ENCODE assay signal across 17 cellular contexts in genomic region chr1:202203238-202204039, GRCh38. TPM values are rescaled to one million over a fixed set of nuclear protein-coding genes. Genes with fewer than 3 reads are reported as not detected.
DNase-seq lines count a peak whose midpoint lies in the region; ATAC-seq, FAIRE-seq and TF ChIP-seq lines count a peak whose summit lies in the region.
"Had no signal": no experiment of that assay in that cellular context is flagged by ENCODE, and none has a peak within 500 bp of the region (broad histone marks: within the 10 kb centered on the region; RNA-seq: fewer than 3 reads in every experiment).

No MANE protein-coding gene starts in this region.

- H3K27ac ChIP-seq in DOHH2 (ENCODE audit: low read depth, low read length) (no peak overlapping the region), OCI-LY3 (ENCODE audit: low read length) (no peak overlapping the region), GM12878 (ENCODE audit: control insufficient read depth, insufficient read depth) (no peak overlapping the region), upper lobe of right lung (no peak overlapping the region)
- H3K27ac ChIP-seq: SJCRH30 had no signal

- no peaks in the 10 kb centered on the region for H3K79me2 ChIP-seq in DOHH2 (ENCODE audit: control insufficient read depth, low read length)
- H3K79me2 ChIP-seq in OCI-LY3 (ENCODE audit: low read length), result no peaks in the 10 kb centered on the region
- H3K79me2 ChIP-seq in GM12878 (ENCODE audit: control insufficient read depth, insufficient read depth, low read length), result no peaks in the 10 kb centered on the region

- H3K36me3 ChIP-seq in DOHH2 (ENCODE audit: control insufficient read depth, low read length) (no peaks in the 10 kb centered on the region), OCI-LY3 (replicated peaks; ENCODE audit: low read depth, low read length) (no peaks in the 10 kb centered on the region), GM12878 (ENCODE audit: control insufficient read depth in 2 of 2, insufficient read depth in 2 of 2, low read length in 1 of 2) (no peaks in the 10 kb centered on the region), upper lobe of right lung (no peaks in the 10 kb centered on the region)
- H3K36me3 ChIP-seq: SJCRH30 had no signal

- H3K4me3 ChIP-seq in DOHH2 (ENCODE audit: low read length), result no peak overlapping the region
- H3K4me3 ChIP-seq in OCI-LY3 (ENCODE audit: low read length), result peak overlapping the region; percentile 29
- H3K4me3 ChIP-seq in GM12878, result no peak overlapping the region
- H3K4me3 ChIP-seq in upper lobe of right lung, result no peak overlapping the region
- H3K4me3 ChIP-seq: SJCRH30 had no signal

- H3K27me3 ChIP-seq in DOHH2 (ENCODE audit: control insufficient read depth, low read length) (peaks cover 3% of the 10 kb centered on the region; the same call in 1 of the 2 replicates), OCI-LY3 (ENCODE audit: low read depth, low read length) (peaks cover 15% of the 10 kb centered on the region), GM12878 (replicated peaks in 1 of 2; ENCODE audit: control insufficient read depth in 2 of 2, insufficient read depth in 2 of 2, low read length in 1 of 2) (peaks cover 0 to 3% of the 10 kb centered on the region in 2 experiments; a peak in 1 of 4 replicates), upper lobe of right lung (no peaks in the 10 kb centered on the region)

- WGBS in GM12878 (ENCODE audit: insufficient coverage, insufficient replicate concordance, low lambda C conversion rate, missing lambda C conversion rate), result 30% methylated on average over 13 of the region's 13 CpGs

- no peak for FAIRE-seq in GM12878 (lab: Jason Lieb, UNC)
- FAIRE-seq: TTC549 had no signal

- TF ChIP-seq POLR2A in GM12878 (IDR thresholded peaks at IDR 0.05; ENCODE audit: low read depth, low read length), result no peak

- TF ChIP-seq RAD21 in GM12878 (IDR thresholded peaks at IDR 0.05; ENCODE audit: insufficient read depth, low read depth, low read length), result no peak

- no peak overlapping the region for H3K9ac ChIP-seq in OCI-LY3 (ENCODE audit: low read length)
- H3K9ac ChIP-seq in GM12878 (ENCODE audit: control insufficient read depth, insufficient read depth, low read length), result no peak overlapping the region

- H3K9me3 ChIP-seq in DOHH2 (ENCODE audit: control insufficient read depth, insufficient read depth, low read length), result 0 out of 2 replicates have a peak, but pooled peaks cover 2% of the 10 kb centered on the region
- H3K9me3 ChIP-seq in OCI-LY3 (ENCODE audit: insufficient read depth, low read length), result no peaks in the 10 kb centered on the region
- no peaks in the 10 kb centered on the region for H3K9me3 ChIP-seq in GM12878 (replicated peaks; ENCODE audit: control insufficient read depth, insufficient read depth, low read length)
- no peaks in the 10 kb centered on the region for H3K9me3 ChIP-seq in upper lobe of right lung
- H3K9me3 ChIP-seq: SJCRH30 had no signal

- SMC1A ChIA-PET in GM12878 (lab: Charles Lee; ENCODE audit: uncharacterized antibody, unreplicated experiment), result no interaction called here

- RAD21 ChIA-PET in GM12878 (lab: Charles Lee; ENCODE audit: unreplicated experiment), result interaction anchor here (1.1 kb wide), 1 partner anchor 11 kb away, joined by 3 read pairs; no protein-coding TSS in a partner anchor

- DNase-seq in CD1c-positive myeloid dendritic cell (ENCODE audit: extremely low spot score) (peak; percentile 31), GM12878 (ENCODE audit: low read depth, low spot score) (no peak), upper lobe of right lung (no peak), AML-193 (lab: John Stamatoyannopoulos, UW) (no peak)
- DNase-seq: activated naive CD4-positive, alpha-beta T cell treated with anti-CD3 and anti-CD28 coated beads for 36 hours; Kasumi-1; left colon; NCI-H2081 treated with DMSO at 0.1 percent for 48 hours; SJCRH30; stimulated activated CD4-positive, alpha-beta T cell treated with anti-CD3 and anti-CD28 coated beads, Interleukin-12 subunit alpha, Interleukin-12 subunit beta, amount 100 ng/mL, for 4 hours had no signal

- intact Hi-C loops in GM12878 (cut with micrococcal nuclease; ENCODE audit: unreplicated experiment), result no loop called here
- intact Hi-C loops in upper lobe of right lung (cut with DNase I), result no loop called here

- no peaks in the 10 kb centered on the region for H3K9me2 ChIP-seq in DOHH2 (replicated peaks; ENCODE audit: control insufficient read depth, low read length)

- peak overlapping the region; percentile 54 for H2AFZ ChIP-seq in OCI-LY3 (ENCODE audit: low read depth, low read length)
- H2AFZ ChIP-seq in GM12878 (ENCODE audit: control insufficient read depth, low read depth, low read length), result no peak overlapping the region

- H3K4me1 ChIP-seq in DOHH2 (ENCODE audit: control insufficient read depth, low read length) (peaks cover 17% of the 10 kb centered on the region), OCI-LY3 (ENCODE audit: low read length) (peaks cover 12% of the 10 kb centered on the region), GM12878 (ENCODE audit: control insufficient read depth, insufficient read depth, low read length) (no peaks in the 10 kb centered on the region), upper lobe of right lung (no peaks in the 10 kb centered on the region)
- H3K4me1 ChIP-seq: SJCRH30 had no signal

- CTCF ChIA-PET in GM12878 (lab: Yijun Ruan, JAX), result interaction anchor here (2.0 kb wide), 1 partner anchor 10 kb away, joined by 9 read pairs; the partner anchor contains the start of gene LGR6

- H3K4me2 ChIP-seq in DOHH2 (ENCODE audit: low read length) (peak overlapping the region; percentile 4; the same call in 1 of the 2 replicates), OCI-LY3 (ENCODE audit: low read length) (peak overlapping the region; percentile 34), GM12878 (ENCODE audit: control insufficient read depth, insufficient read depth) (no peak overlapping the region)

- POLR2A ChIA-PET in GM12878 (lab: Charles Lee), result no interaction called here

- in situ Hi-C loops in GM12878 (cut with MboI), result no loop called here

- TF ChIP-seq CTCF in DOHH2 (IDR thresholded peaks at IDR 0.05; ENCODE audit: low read depth, low read length, poor library complexity, severe bottlenecking) (no peak), OCI-LY3 (IDR thresholded peaks at IDR 0.05; ENCODE audit: low read depth, low read length) (no peak), GM12878 (IDR thresholded peaks at IDR 0.05 in 2 of 3, conservative IDR thresholded peaks at IDR 0.05 in 1 of 3; ENCODE audit: control insufficient read depth in 2 of 3, extremely low read depth in 1 of 3, insufficient read depth in 1 of 3, low read depth in 3 of 3, low read length in 3 of 3) (no peak), upper lobe of right lung (IDR thresholded peaks at IDR 0.05) (no peak)

- 0 out of 2 replicates have a peak, but pooled peaks cover 3% of the 10 kb centered on the region for H3F3A ChIP-seq in DOHH2 (ENCODE audit: control insufficient read depth, insufficient read depth)

- H4K20me1 ChIP-seq in DOHH2 (ENCODE audit: control insufficient read depth, insufficient read depth, low read depth, low read length) (no peaks in the 10 kb centered on the region), OCI-LY3 (ENCODE audit: insufficient read depth, low read length) (no peaks in the 10 kb centered on the region), GM12878 (ENCODE audit: control insufficient read depth, insufficient read depth) (no peaks in the 10 kb centered on the region)

- ATAC-seq in GM12878, result peak; percentile 66
- ATAC-seq in upper lobe of right lung, result no peak
- ATAC-seq in GM19023 (IDR thresholded peaks at IDR 0.05; ENCODE audit: unreplicated experiment), result no peak
- ATAC-seq: left colon had no signal

- no peak for TF ChIP-seq EP300 in GM12878 (IDR thresholded peaks at IDR 0.05; ENCODE audit: borderline replicate concordance in 1 of 2, control insufficient read depth in 1 of 2, low read depth in 2 of 2, low read length in 2 of 2)

- BruUV-seq in GM12878 (replicated peaks; lab: Mats Ljungman, UMichigan), result no TSS peak

RNA-seq across cellular contexts. Expression of gene LGR6, which starts 9.8 kb away (rescaled TPM):
- total RNA-seq in GM12878 (2013; cell fraction: nucleolus; rRNA removed), result 0.13 TPM in 1 of 2 replicates, not detected in the other
- total RNA-seq in GM12878 (2014; rRNA removed) (0.05 TPM in 1 of 2 replicates, not detected in the other), GM12878 (2014; rRNA removed; fragmentation: Illumina TruSeq; extraction: Trizol) (not detected in 2 replicates), GM12878 (2021) (not detected in 2 replicates), upper lobe of right lung (1.8 TPM)
- polyA plus RNA-seq in GM12878 (2011; ENCODE audit: low read depth), result not detected
- polyA plus RNA-seq in GM12878 (2011; rRNA removed) (not detected in 2 replicates), GM12878 (2014; fragmentation: Illumina TruSeq; extraction: Trizol) (not detected in 2 replicates), GM12878 (2014; fragmentation: Nextera tagmentation; extraction: Ambion mirVana) (not detected), GM12878 (2014; rRNA removed) (0.04 TPM in 1 of 2 replicates, not detected in the other), GM12878 (2016; fragmentation: Nextera tagmentation; extraction: Ambion mirVana) (not detected)
- polyA plus RNA-seq in GM12878 (2011; cell fraction: cytosol; rRNA removed), result 0.01 and 0.05 TPM in 2 replicates
- 0.12 and 0.19 TPM in 2 replicates for polyA plus RNA-seq in GM12878 (2011; cell fraction: nucleus; rRNA removed)
- 0.04 TPM in 1 of 2 replicates, not detected in the other for polyA plus RNA-seq in GM12878 (2012)
- not detected in 2 replicates for polyA minus RNA-seq in GM12878 (2011; rRNA and poly(A)+ RNA removed)
- not detected in 2 replicates for polyA minus RNA-seq in GM12878 (2011; cell fraction: cytosol; rRNA and poly(A)+ RNA removed)
- not detected in 2 replicates for polyA minus RNA-seq in GM12878 (2011; cell fraction: nucleus; rRNA and poly(A)+ RNA removed)
- total RNA-seq: fibroblast of lung, SJCRH30 had no signal
- polyA plus RNA-seq: CD14-positive monocyte had no signal

RNA-seq across cellular contexts. Expression of gene PTPN7, which starts 43.0 kb away (rescaled TPM):
- total RNA-seq in GM12878 (2013; cell fraction: nucleolus; rRNA removed), result 135 and 145 TPM in 2 replicates
- total RNA-seq in GM12878 (2014; rRNA removed) (95.2 and 111 TPM in 2 replicates), GM12878 (2014; rRNA removed; fragmentation: Illumina TruSeq; extraction: Trizol) (61.6 and 78.5 TPM in 2 replicates), GM12878 (2021) (99.8 and 102 TPM in 2 replicates), upper lobe of right lung (7.3 TPM)
- 31.0 TPM for polyA plus RNA-seq in GM12878 (2011; ENCODE audit: low read depth)
- polyA plus RNA-seq in GM12878 (2011; rRNA removed) (74.3 and 91.0 TPM in 2 replicates), GM12878 (2014; fragmentation: Illumina TruSeq; extraction: Trizol) (73.7 and 102 TPM in 2 replicates), GM12878 (2014; fragmentation: Nextera tagmentation; extraction: Ambion mirVana) (10 to 100 TPM in 1 of 2 experiments, 1 to 10 TPM in 1; 7.9 to 14.2 TPM), GM12878 (2014; rRNA removed) (100 and 102 TPM in 2 replicates), GM12878 (2016; fragmentation: Nextera tagmentation; extraction: Ambion mirVana) (100 to 1,000 TPM; 116 to 117 TPM)
- 168 and 186 TPM in 2 replicates for polyA plus RNA-seq in GM12878 (2011; cell fraction: cytosol; rRNA removed)
- 173 and 188 TPM in 2 replicates for polyA plus RNA-seq in GM12878 (2011; cell fraction: nucleus; rRNA removed)
- 48.5 and 49.9 TPM in 2 replicates for polyA plus RNA-seq in GM12878 (2012)
- polyA minus RNA-seq in GM12878 (2011; rRNA and poly(A)+ RNA removed), result 97.4 and 135 TPM in 2 replicates
- 50.4 and 50.5 TPM in 2 replicates for polyA minus RNA-seq in GM12878 (2011; cell fraction: cytosol; rRNA and poly(A)+ RNA removed)
- 50.2 and 85.1 TPM in 2 replicates for polyA minus RNA-seq in GM12878 (2011; cell fraction: nucleus; rRNA and poly(A)+ RNA removed)
- total RNA-seq: fibroblast of lung, progenitor cell of endocrine pancreas had no signal
- polyA plus RNA-seq: fibroblast of lung had no signal

RNA-seq across cellular contexts. Expression of gene ARL8A, which starts 58.9 kb away (rescaled TPM):
- total RNA-seq in GM12878 (2013; cell fraction: nucleolus; rRNA removed), result 13.7 and 18.1 TPM in 2 replicates
- 18.8 and 20.7 TPM in 2 replicates for total RNA-seq in GM12878 (2014; rRNA removed)
- 10.3 and 12.0 TPM in 2 replicates for total RNA-seq in GM12878 (2014; rRNA removed; fragmentation: Illumina TruSeq; extraction: Trizol)
- 30.5 and 33.6 TPM in 2 replicates for total RNA-seq in GM12878 (2021)
- 23.6 TPM for polyA plus RNA-seq in GM12878 (2011; ENCODE audit: low read depth)
- 49.2 and 49.5 TPM in 2 replicates for polyA plus RNA-seq in GM12878 (2011; rRNA removed)
- 26.9 and 35.2 TPM in 2 replicates for polyA plus RNA-seq in GM12878 (2011; cell fraction: cytosol; rRNA removed)
- polyA plus RNA-seq in GM12878 (2011; cell fraction: nucleus; rRNA removed), result 35.2 and 47.4 TPM in 2 replicates
- polyA plus RNA-seq in GM12878 (2012), result 21.0 and 42.5 TPM in 2 replicates
- polyA plus RNA-seq in GM12878 (2014; fragmentation: Illumina TruSeq; extraction: Trizol), result 11.3 and 15.4 TPM in 2 replicates
- 1 to 10 TPM in 1 of 2 experiments, under 1 TPM in 1; 0.34 to 2.4 TPM for polyA plus RNA-seq in GM12878 (2014; fragmentation: Nextera tagmentation; extraction: Ambion mirVana)
- 22.8 and 25.7 TPM in 2 replicates for polyA plus RNA-seq in GM12878 (2014; rRNA removed)
- polyA plus RNA-seq in GM12878 (2016; fragmentation: Nextera tagmentation; extraction: Ambion mirVana), result 10 to 100 TPM; 10.8 to 15.4 TPM
- 18.5 and 19.3 TPM in 2 replicates for polyA minus RNA-seq in GM12878 (2011; rRNA and poly(A)+ RNA removed)
- 11.0 and 13.8 TPM in 2 replicates for polyA minus RNA-seq in GM12878 (2011; cell fraction: cytosol; rRNA and poly(A)+ RNA removed)
- polyA minus RNA-seq in GM12878 (2011; cell fraction: nucleus; rRNA and poly(A)+ RNA removed), result 8.1 and 10.2 TPM in 2 replicates
- total RNA-seq in upper lobe of right lung, result 106 TPM
